In the genomic region with DNA sequence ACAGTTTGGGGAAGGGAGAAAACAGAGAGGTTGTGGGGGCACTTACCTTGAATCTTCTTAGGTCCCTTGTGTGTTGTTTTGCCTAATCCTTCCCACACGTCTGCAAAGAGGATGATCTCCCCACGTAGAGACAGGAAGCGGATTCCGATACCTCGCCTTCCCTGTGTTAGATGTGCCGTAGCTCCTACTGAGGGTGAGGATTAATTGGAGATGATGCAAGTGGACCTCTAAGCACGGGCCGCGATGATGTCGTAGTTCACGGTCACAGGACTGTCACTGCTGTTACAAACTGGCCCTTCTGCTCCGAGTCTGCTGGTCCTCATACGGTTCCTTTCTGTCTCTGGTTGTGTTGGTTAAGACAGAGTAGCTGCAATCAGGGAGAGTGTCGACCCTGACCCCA, we compare ENCODE assay signal across 25 cellular contexts.
"Had no signal": no experiment of that assay in that cellular context is flagged by ENCODE, and none has a peak within 500 bp of the region (broad histone marks: within the 10 kb centered on the region; RNA-seq: fewer than 3 reads in every experiment).

No MANE protein-coding gene starts in this region.

- H3K4me3 ChIP-seq: body of pancreas, cardiac muscle cell, heart right ventricle, testis had no signal

- H3K27ac Mint-ChIP-seq: activated CD4-positive, alpha-beta memory T cell treated with anti-CD3 and anti-CD28 coated beads for 36 hours; activated naive CD8-positive, alpha-beta T cell treated with anti-CD3 and anti-CD28 coated beads, Interleukin-2, amount 50 U/mL, for 24 hours; activated T-helper 1 cell treated with anti-CD3 and anti-CD28 coated beads, Interleukin-12 subunit alpha, Interleukin-12 subunit beta, Interleukin-2, Interleukin-4 antibody, amounts not matched to agents 30 ng/mL and 10 ng/mL and 1 ng/mL, durations not matched to agents 14 hours and 24 hours and 36 hours; progenitor cell of endocrine pancreas; type B pancreatic cell had no signal

- H3K27me3 Mint-ChIP-seq: activated CD4-positive, alpha-beta memory T cell treated with anti-CD3 and anti-CD28 coated beads for 36 hours; activated naive CD8-positive, alpha-beta T cell treated with anti-CD3 and anti-CD28 coated beads, Interleukin-2, amount 50 U/mL, for 24 hours; progenitor cell of endocrine pancreas; type B pancreatic cell had no signal

- H3K4me3 Mint-ChIP-seq: activated CD4-positive, alpha-beta memory T cell treated with anti-CD3 and anti-CD28 coated beads for 36 hours; activated naive CD8-positive, alpha-beta T cell treated with anti-CD3 and anti-CD28 coated beads, Interleukin-2, amount 50 U/mL, for 24 hours; activated T-helper 1 cell treated with anti-CD3 and anti-CD28 coated beads, Interleukin-12 subunit alpha, Interleukin-12 subunit beta, Interleukin-2, Interleukin-4 antibody, amounts not matched to agents 30 ng/mL and 10 ng/mL and 1 ng/mL, durations not matched to agents 14 hours and 24 hours and 36 hours; neural crest cell; type B pancreatic cell had no signal

- H3K27ac ChIP-seq: body of pancreas, cardiac muscle cell, heart right ventricle, testis had no signal

- H3K36me3 ChIP-seq: cardiac muscle cell had no signal

- ATAC-seq: activated naive CD8-positive, alpha-beta T cell treated with anti-CD3 and anti-CD28 coated beads, Interleukin-2, amount 50 U/mL, for 24 hours; body of pancreas; heart right ventricle; left cardiac atrium had no signal

- DNase-seq: activated CD4-positive, alpha-beta memory T cell treated with anti-CD3 and anti-CD28 coated beads for 36 hours; activated CD4-positive, alpha-beta T cell treated with anti-CD3 and anti-CD28 coated beads for 4 hours; activated CD4-positive, CD25-positive, alpha-beta regulatory T cell; activated gamma-delta T cell; activated naive CD4-positive, alpha-beta T cell treated with anti-CD3 and anti-CD28 coated beads, Interleukin-2, amount 50 U/mL, for 16 hours; activated naive CD8-positive, alpha-beta T cell treated with anti-CD3 and anti-CD28 coated beads, Interleukin-2, amount 50 U/mL, for 24 hours; body of pancreas; dermis blood vessel endothelial cell; effector CD8-positive, alpha-beta T cell; erythroblast; foreskin fibroblast; heart right ventricle; islet precursor cell; left cardiac atrium; retina; stimulated activated CD4-positive, alpha-beta T cell treated with anti-CD3 and anti-CD28 coated beads, Interleukin-2, amount 100 ng/mL, for 48 hours; stimulated activated CD8-positive, alpha-beta memory T cell treated with anti-CD3 and anti-CD28 coated beads, Interleukin-4, amount 100 ng/mL, for 48 hours; stimulated activated naive CD4-positive, alpha-beta T cell; T1000; testis had no signal

- H3K9me3 ChIP-seq: body of pancreas, heart right ventricle, testis had no signal

- H3K27me3 ChIP-seq: body of pancreas, cardiac muscle cell, heart right ventricle, testis had no signal
